In the genomic region with DNA sequence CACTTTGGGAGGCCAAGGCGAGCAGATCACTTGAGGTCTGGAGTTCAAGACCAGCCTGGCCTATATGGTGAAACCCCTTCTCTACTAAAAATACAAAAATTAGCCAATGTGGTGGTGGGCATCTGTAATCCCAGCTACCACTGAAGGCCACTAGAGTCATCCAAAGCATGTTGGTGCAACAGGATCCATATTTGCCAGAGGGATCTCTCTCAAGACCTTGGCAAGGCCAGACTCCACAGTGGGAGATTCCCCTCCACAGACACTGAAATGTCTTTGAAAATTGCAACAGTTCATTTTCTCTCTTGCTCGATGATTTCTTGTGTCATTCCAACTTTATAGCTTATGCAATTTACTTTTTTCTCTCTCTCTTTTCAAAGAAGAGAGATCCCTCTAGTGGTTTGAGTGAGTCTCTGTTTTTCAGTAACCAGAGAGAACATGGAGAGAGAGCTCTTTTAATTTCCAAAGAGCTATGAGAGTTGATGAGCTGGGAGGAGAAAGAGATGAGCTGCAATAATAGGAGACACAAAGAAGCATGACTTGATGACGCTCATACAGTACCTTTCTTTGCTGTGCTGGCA, we compare ENCODE assay signal across 9 cellular contexts.
A peak's percentile ranks its signal among the peaks of the same experiment; 100 is the strongest.
DNase-seq lines count a peak whose midpoint lies in the region; ATAC-seq and TF ChIP-seq lines count a peak whose summit lies in the region.
"Had no signal": no experiment of that assay in that cellular context is flagged by ENCODE, and none has a peak within 500 bp of the region (broad histone marks: within the 10 kb centered on the region; RNA-seq: fewer than 3 reads in every experiment).

No MANE protein-coding gene starts in this region.

- peaks cover 7% of the 10 kb centered on the region for H3K4me1 Mint-ChIP-seq in Caco-2 (ENCODE audit: low read depth, unreplicated experiment)

- H3K27ac Mint-ChIP-seq in Caco-2 (ENCODE audit: unreplicated experiment): no peak overlapping the region

- TF ChIP-seq POLR2A in breast epithelium (IDR thresholded peaks at IDR 0.05): no peak

- H3K27ac ChIP-seq in breast epithelium: no peak overlapping the region

- POLR2A ChIA-PET in Caco-2 (lab: Charles Lee): no interaction called here

- intact Hi-C loops in Caco-2 (cut with micrococcal nuclease; ENCODE audit: unreplicated experiment): loop anchor here (1.0 to 5.0 kb wide), 3 partner anchors 39 to 691 kb away; no protein-coding TSS in a partner anchor
- intact Hi-C loops in breast epithelium (cut with DNase I; ENCODE audit: low total_unique reads): no loop called here

- DNase-seq in Caco-2: no peak
- peak; percentile 66 to 79 for DNase-seq in Kasumi-1 (lab: John Stamatoyannopoulos, UW)
- no peak for DNase-seq in breast epithelium (ENCODE audit: low spot score in 2 of 2)
- peak; percentile 46 for DNase-seq in myocyte (ENCODE audit: low read depth)
- no peak for DNase-seq in NCI-H1436 treated with DMSO at 0.1 percent for 48 hours (lab: John Stamatoyannopoulos, UW)
- DNase-seq in NCI-H345 treated with DMSO at 0.1 percent for 48 hours (lab: John Stamatoyannopoulos, UW; ENCODE audit: unreplicated experiment): no peak
- DNase-seq: SHP77 treated with DMSO at 0.1 percent for 48 hours had no signal

- H3K4me3 Mint-ChIP-seq in Caco-2 (ENCODE audit: unreplicated experiment): no peak overlapping the region

- H3K27me3 ChIP-seq in Caco-2 (replicated peaks; ENCODE audit: control insufficient read depth, insufficient read depth, low read length): no peaks in the 10 kb centered on the region
- no peaks in the 10 kb centered on the region for H3K27me3 ChIP-seq in breast epithelium

- H3K36me3 ChIP-seq in Caco-2 (ENCODE audit: control insufficient read depth, insufficient read depth, low read length) (no peaks in the 10 kb centered on the region), breast epithelium (no peaks in the 10 kb centered on the region)

- peak; percentile 43 to 47 for TF ChIP-seq CTCF in Caco-2 (IDR thresholded peaks at IDR 0.05; ENCODE audit: insufficient read depth in 1 of 2, low read depth in 1 of 2, low read length in 1 of 2, severe bottlenecking in 1 of 2, unreplicated experiment in 1 of 2)
- peak; percentile 13 to 19 (median 19) for TF ChIP-seq CTCF in breast epithelium (IDR thresholded peaks at IDR 0.05)

- no peaks in the 10 kb centered on the region for H3K4me1 ChIP-seq in Caco-2
- H3K4me1 ChIP-seq in breast epithelium: no peaks in the 10 kb centered on the region

- CTCF ChIA-PET in Caco-2 (lab: Charles Lee): interaction anchor here (0.6 to 1.9 kb wide), 8 partner anchors 12 to 689 kb away, joined by 3 to 14 read pairs (median 4); no protein-coding TSS in a partner anchor

- H3K36me3 Mint-ChIP-seq in Caco-2 (ENCODE audit: insufficient read depth, unreplicated experiment): no peaks in the 10 kb centered on the region

- H3K27me3 Mint-ChIP-seq in Caco-2 (ENCODE audit: insufficient read depth, unreplicated experiment): no peaks in the 10 kb centered on the region

- ATAC-seq in HG03439 (IDR thresholded peaks at IDR 0.05; ENCODE audit: unreplicated experiment) (no peak), HG02973 (IDR thresholded peaks at IDR 0.05; ENCODE audit: unreplicated experiment) (no peak)

- H3K9me3 ChIP-seq in Caco-2 (0 out of 2 replicates have a peak, but pooled peaks cover 3% of the 10 kb centered on the region), breast epithelium (no peaks in the 10 kb centered on the region)

- peaks cover 10% of the 10 kb centered on the region for H3K9me3 Mint-ChIP-seq in Caco-2 (ENCODE audit: unreplicated experiment)

- BruUV-seq in Caco-2 (replicated peaks; lab: Mats Ljungman, UMichigan): no TSS peak

- H3K4me3 ChIP-seq in Caco-2 (ENCODE audit: low read depth, low read length) (no peak overlapping the region), breast epithelium (no peak overlapping the region)

Comparison
In these comparisons a context has a peak if more than half of its experiments do, and no peak if none do; other contexts are left out.
1. DNase-seq: peak in Kasumi-1 (2 of 2) and myocyte (single experiment); none in Caco-2 (0 of 2), breast epithelium (0 of 2), NCI-H1436 treated with DMSO at 0.1 percent for 48 hours (single experiment) and NCI-H345 treated with DMSO at 0.1 percent for 48 hours (single experiment).